Comparison of ENCODE assay signal across 1 cellular context in the genomic region with DNA sequence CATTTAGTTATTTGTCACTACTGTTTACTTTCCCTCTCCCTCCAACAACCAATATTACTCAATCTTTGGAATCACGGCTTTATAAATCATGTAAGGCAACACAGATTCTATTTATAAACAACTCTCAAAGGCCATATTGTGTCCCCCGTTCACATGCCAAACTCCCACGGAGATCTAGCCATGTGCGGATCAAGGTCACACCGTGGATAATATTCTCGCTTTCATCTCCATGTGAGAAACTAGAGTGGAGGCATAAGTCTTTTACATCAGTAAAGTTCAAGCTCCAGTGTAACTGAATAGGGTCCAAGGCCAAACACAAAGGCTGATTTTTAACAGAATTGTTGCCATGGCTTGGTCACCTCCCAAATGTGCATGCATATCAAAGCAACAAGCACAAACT.
TF ChIP-seq lines count a peak whose summit lies in the region.

No MANE protein-coding gene starts in this region.

TF ChIP-seq in GM23338, 12 proteins besides CTCF, POLR2A, EP300 and RAD21 (continued from another document):
- TF ChIP-seq, protein P1, sequence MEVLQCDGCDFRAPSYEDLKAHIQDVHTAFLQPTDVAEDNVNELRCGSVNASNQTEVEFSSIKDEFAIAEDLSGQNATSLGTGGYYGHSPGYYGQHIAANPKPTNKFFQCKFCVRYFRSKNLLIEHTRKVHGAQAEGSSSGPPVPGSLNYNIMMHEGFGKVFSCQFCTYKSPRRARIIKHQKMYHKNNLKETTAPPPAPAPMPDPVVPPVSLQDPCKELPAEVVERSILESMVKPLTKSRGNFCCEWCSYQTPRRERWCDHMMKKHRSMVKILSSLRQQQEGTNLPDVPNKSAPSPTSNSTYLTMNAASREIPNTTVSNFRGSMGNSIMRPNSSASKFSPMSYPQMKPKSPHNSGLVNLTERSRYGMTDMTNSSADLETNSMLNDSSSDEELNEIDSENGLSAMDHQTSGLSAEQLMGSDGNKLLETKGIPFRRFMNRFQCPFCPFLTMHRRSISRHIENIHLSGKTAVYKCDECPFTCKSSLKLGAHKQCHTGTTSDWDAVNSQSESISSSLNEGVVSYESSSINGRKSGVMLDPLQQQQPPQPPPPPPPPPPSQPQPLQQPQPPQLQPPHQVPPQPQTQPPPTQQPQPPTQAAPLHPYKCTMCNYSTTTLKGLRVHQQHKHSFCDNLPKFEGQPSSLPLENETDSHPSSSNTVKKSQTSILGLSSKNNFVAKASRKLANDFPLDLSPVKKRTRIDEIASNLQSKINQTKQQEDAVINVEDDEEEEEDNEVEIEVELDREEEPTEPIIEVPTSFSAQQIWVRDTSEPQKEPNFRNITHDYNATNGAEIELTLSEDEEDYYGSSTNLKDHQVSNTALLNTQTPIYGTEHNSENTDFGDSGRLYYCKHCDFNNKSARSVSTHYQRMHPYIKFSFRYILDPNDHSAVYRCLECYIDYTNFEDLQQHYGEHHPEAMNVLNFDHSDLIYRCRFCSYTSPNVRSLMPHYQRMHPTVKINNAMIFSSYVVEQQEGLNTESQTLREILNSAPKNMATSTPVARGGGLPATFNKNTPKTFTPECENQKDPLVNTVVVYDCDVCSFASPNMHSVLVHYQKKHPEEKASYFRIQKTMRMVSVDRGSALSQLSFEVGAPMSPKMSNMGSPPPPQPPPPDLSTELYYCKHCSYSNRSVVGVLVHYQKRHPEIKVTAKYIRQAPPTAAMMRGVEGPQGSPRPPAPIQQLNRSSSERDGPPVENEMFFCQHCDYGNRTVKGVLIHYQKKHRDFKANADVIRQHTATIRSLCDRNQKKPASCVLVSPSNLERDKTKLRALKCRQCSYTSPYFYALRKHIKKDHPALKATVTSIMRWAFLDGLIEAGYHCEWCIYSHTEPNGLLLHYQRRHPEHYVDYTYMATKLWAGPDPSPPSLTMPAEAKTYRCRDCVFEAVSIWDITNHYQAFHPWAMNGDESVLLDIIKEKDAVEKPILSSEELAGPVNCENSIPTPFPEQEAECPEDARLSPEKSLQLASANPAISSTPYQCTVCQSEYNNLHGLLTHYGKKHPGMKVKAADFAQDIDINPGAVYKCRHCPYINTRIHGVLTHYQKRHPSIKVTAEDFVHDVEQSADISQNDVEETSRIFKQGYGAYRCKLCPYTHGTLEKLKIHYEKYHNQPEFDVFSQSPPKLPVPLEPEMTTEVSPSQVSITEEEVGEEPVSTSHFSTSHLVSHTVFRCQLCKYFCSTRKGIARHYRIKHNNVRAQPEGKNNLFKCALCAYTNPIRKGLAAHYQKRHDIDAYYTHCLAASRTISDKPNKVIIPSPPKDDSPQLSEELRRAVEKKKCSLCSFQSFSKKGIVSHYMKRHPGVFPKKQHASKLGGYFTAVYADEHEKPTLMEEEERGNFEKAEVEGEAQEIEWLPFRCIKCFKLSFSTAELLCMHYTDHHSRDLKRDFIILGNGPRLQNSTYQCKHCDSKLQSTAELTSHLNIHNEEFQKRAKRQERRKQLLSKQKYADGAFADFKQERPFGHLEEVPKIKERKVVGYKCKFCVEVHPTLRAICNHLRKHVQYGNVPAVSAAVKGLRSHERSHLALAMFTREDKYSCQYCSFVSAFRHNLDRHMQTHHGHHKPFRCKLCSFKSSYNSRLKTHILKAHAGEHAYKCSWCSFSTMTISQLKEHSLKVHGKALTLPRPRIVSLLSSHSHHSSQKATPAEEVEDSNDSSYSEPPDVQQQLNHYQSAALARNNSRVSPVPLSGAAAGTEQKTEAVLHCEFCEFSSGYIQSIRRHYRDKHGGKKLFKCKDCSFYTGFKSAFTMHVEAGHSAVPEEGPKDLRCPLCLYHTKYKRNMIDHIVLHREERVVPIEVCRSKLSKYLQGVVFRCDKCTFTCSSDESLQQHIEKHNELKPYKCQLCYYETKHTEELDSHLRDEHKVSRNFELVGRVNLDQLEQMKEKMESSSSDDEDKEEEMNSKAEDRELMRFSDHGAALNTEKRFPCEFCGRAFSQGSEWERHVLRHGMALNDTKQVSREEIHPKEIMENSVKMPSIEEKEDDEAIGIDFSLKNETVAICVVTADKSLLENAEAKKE (CRISPR knock-in tag; IDR thresholded peaks at IDR 0.05): no peak
- TF ChIP-seq EZH2phosphoT487 (IDR thresholded peaks at IDR 0.05; ENCODE audit: unreplicated experiment): no peak
TF ChIP-seq in GM23338: peak in this region for 0.
